ENCODE assay signal across 10 cellular contexts in genomic region chr19:46404884-46405658, GRCh38. TPM values are rescaled to one million over a fixed set of nuclear protein-coding genes. Genes with fewer than 3 reads are reported as not detected.
DNase-seq lines count a peak whose midpoint lies in the region; ATAC-seq, FAIRE-seq and TF ChIP-seq lines count a peak whose summit lies in the region.
"Had no signal": no experiment of that assay in that cellular context is flagged by ENCODE, and none has a peak within 500 bp of the region (broad histone marks: within the 10 kb centered on the region; RNA-seq: fewer than 3 reads in every experiment).

No MANE protein-coding gene starts in this region.

- H3K4ac ChIP-seq in H1 (replicated peaks; ENCODE audit: insufficient read length, low read depth, low read length), result peak overlapping the region; percentile 38

- no peaks in the 10 kb centered on the region for H3K36me3 ChIP-seq in H1 (ENCODE audit: control insufficient read depth in 2 of 4, insufficient read depth in 4 of 4, low read length in 3 of 4)
- H3K36me3 ChIP-seq in mucosa of descending colon (ENCODE audit: low read depth), result no peaks in the 10 kb centered on the region

- no peaks in the 10 kb centered on the region for H3K79me2 ChIP-seq in H1 (ENCODE audit: control insufficient read depth in 1 of 2, insufficient read depth in 2 of 2, low read length in 2 of 2)

- no peak overlapping the region for H3K56ac ChIP-seq in H1 (replicated peaks; ENCODE audit: insufficient read length, low read depth, low read length)

- H3K23me2 ChIP-seq in H1 (ENCODE audit: low read depth, low read length), result peaks cover 20% of the 10 kb centered on the region

- peak; percentile 42 to 60 for TF ChIP-seq RAD21 in H1 (IDR thresholded peaks at IDR 0.05 in 1 of 2, conservative IDR thresholded peaks at IDR 0.05 in 1 of 2; ENCODE audit: low read depth in 2 of 2, low read length in 2 of 2)

- H3K79me1 ChIP-seq in H1 (ENCODE audit: low read depth, low read length), result no peaks in the 10 kb centered on the region

- peak; percentile 31 for DNase-seq in stimulated activated CD4-positive, alpha-beta T cell treated with anti-CD3 and anti-CD28 coated beads, Interleukin-1b, Interleukin-23, amount 100 ng/mL, for 48 hours
- no peak for DNase-seq in stimulated activated CD4-positive, alpha-beta T cell treated with anti-CD3 and anti-CD28 coated beads, Interleukin-4, amount 100 ng/mL, for 1 hour
- DNase-seq in H1 (ENCODE audit: low read depth in 1 of 2, low spot score in 2 of 2) (no peak), mucosa of descending colon (peak in 2 of 3 donors; percentile 18 to 47), HK-2 (ENCODE audit: unreplicated experiment) (no peak), NCI-H2107 (lab: John Stamatoyannopoulos, UW) (no peak), NCI-H446 (lab: John Stamatoyannopoulos, UW) (no peak)
- DNase-seq: NCI-H1694 treated with DMSO at 0.1 percent for 48 hours had no signal

- H2BK20ac ChIP-seq in H1 (ENCODE audit: low read length), result 0 out of 2 replicates have a peak overlapping the region, but pooled peaks have one; percentile 32

- TF ChIP-seq POLR2A in H1 (IDR thresholded peaks at IDR 0.05; ENCODE audit: control extremely low read depth in 1 of 2, low read depth in 2 of 2, low read length in 2 of 2), result no peak

- no peak overlapping the region for H3K23ac ChIP-seq in H1 (ENCODE audit: insufficient read length)

- H3K4me2 ChIP-seq in H1 (ENCODE audit: insufficient read depth in 1 of 2, low read depth in 2 of 2, low read length in 2 of 2), result peak overlapping the region; percentile 84 to 96

- FAIRE-seq in H1 (lab: Jason Lieb, UNC), result no peak
- FAIRE-seq: H54 had no signal

- no peak overlapping the region for H3K9ac ChIP-seq in H1 (replicated peaks in 1 of 4; ENCODE audit: extremely low read depth in 1 of 4, low read depth in 3 of 4, low read length in 3 of 4)

- H3K18ac ChIP-seq in H1 (ENCODE audit: extremely low read depth, low read length), result peak overlapping the region; percentile 51; the same call in 1 of the 2 replicates

- ATAC-seq in mucosa of descending colon, result peak; percentile 32
- no peak for ATAC-seq in HG03442 (IDR thresholded peaks at IDR 0.05; ENCODE audit: unreplicated experiment)

- H4K91ac ChIP-seq in H1 (replicated peaks; ENCODE audit: insufficient read length, low read length), result peak overlapping the region; percentile 91

- no peak for TF ChIP-seq EP300 in H1 (IDR thresholded peaks at IDR 0.05; ENCODE audit: borderline replicate concordance in 1 of 2, low read depth in 2 of 2, low read length in 2 of 2)

- H2BK5ac ChIP-seq in H1 (ENCODE audit: low read depth, low read length), result peak overlapping the region; percentile 52; the same call in 1 of the 2 replicates

- CTCF ChIA-PET in H1 (lab: Charles Lee; ENCODE audit: partially characterized antibody), result interaction anchor here (0.5 to 15.2 kb wide), 27 partner anchors 8 to 258 kb away, joined by 3 to 254 read pairs (median 4); partner anchors contain the start of genes CCDC8 and PNMA8B

- H4K20me1 ChIP-seq in H1 (replicated peaks in 1 of 2; ENCODE audit: control insufficient read depth in 1 of 2, insufficient read depth in 2 of 2, low read length in 2 of 2), result peaks cover 0 to 6% of the 10 kb centered on the region in 2 experiments

- H3K27me3 ChIP-seq in H1 (replicated peaks in 1 of 4; ENCODE audit: control insufficient read depth in 3 of 4, extremely low read depth in 1 of 4, insufficient read depth in 3 of 4, low read length in 3 of 4), result peaks cover 0 to 34% (median 19%) of the 10 kb centered on the region in 4 experiments; a peak in 6 of 7 replicates

- TF ChIP-seq CTCF in H1 (IDR thresholded peaks at IDR 0.05; ENCODE audit: control extremely low read depth in 1 of 3, insufficient read depth in 1 of 3, low read depth in 1 of 3, low read length in 3 of 3) (peak; percentile 46 to 58 (median 51)), mucosa of descending colon (IDR thresholded peaks at IDR 0.05) (no peak)

- no peak overlapping the region for H3K27ac ChIP-seq in H1 (ENCODE audit: low read depth, low read length)

- H3K4me1 ChIP-seq in H1 (replicated peaks in 1 of 4; ENCODE audit: control insufficient read depth in 3 of 4, insufficient read depth in 4 of 4, low read length in 3 of 4) (peaks cover 0 to 27% (median 18%) of the 10 kb centered on the region in 4 experiments; a peak in 5 of 7 replicates), mucosa of descending colon (ENCODE audit: low read depth) (no peaks in the 10 kb centered on the region)

- H3K14ac ChIP-seq in H1 (ENCODE audit: insufficient read length), result no peak overlapping the region

- peak overlapping the region; percentile 69 for H4K8ac ChIP-seq in H1 (ENCODE audit: extremely low read depth, insufficient read depth, low read length)

- H3K4me3 ChIP-seq in H1 (ENCODE audit: extremely low read depth in 1 of 4, insufficient read depth in 2 of 4, low read depth in 3 of 4, low read length in 4 of 4), result peak overlapping the region in 3 of 4 experiments; percentile 35 to 57 (median 45); a peak in 6 of 8 replicates
- no peak overlapping the region for H3K4me3 ChIP-seq in mucosa of descending colon

- WGBS in H1 (ENCODE audit: extremely low coverage in 1 of 2, insufficient coverage in 1 of 2, insufficient read length in 1 of 2, insufficient replicate concordance in 2 of 2, low coverage in 1 of 2, low lambda C conversion rate in 2 of 2, missing lambda C conversion rate in 1 of 2), 2 experiments, result 49% methylated on average over 39 of the region's 44 CpGs; no CpG with 5 or more reads in 1 of the 2 experiments

- intact Hi-C loops in mucosa of descending colon (cut with DNase I, micrococcal nuclease), result loop anchor here (5.0 kb wide), 1 partner anchor 82 kb away; no protein-coding TSS in a partner anchor

- no peak overlapping the region for H4K5ac ChIP-seq in H1 (ENCODE audit: insufficient read length, low read depth, low read length)

- 0 out of 2 replicates have a peak overlapping the region, but pooled peaks have one; percentile 53 for H2BK15ac ChIP-seq in H1 (ENCODE audit: low read length)

- POLR2A ChIA-PET in H1 (lab: Charles Lee; ENCODE audit: partially characterized antibody), result interaction anchor here (0.7 to 4.4 kb wide), 12 partner anchors 8 to 91 kb away, joined by 3 to 28 read pairs (median 3); partner anchors contain the start of genes CCDC8, PNMA8B and PNMA8C

- no peak overlapping the region for H2BK120ac ChIP-seq in H1 (replicated peaks; ENCODE audit: low read depth, low read length)

- H2AK5ac ChIP-seq in H1 (ENCODE audit: low read depth, low read length), result no peak overlapping the region

- peak overlapping the region; percentile 47; the same call in 1 of the 2 replicates for H2AFZ ChIP-seq in H1 (ENCODE audit: low read length)

- H3K9me3 ChIP-seq in H1 (ENCODE audit: insufficient read depth in 2 of 2, low read depth in 1 of 2, low read length in 1 of 2) (no peaks in the 10 kb centered on the region), mucosa of descending colon (no peaks in the 10 kb centered on the region)

- no peak overlapping the region for H2BK12ac ChIP-seq in H1 (ENCODE audit: low read depth, low read length)

TF ChIP-seq in H1, 55 proteins besides CTCF, POLR2A, EP300 and RAD21:
- TF ChIP-seq SUZ12 (IDR thresholded peaks at IDR 0.05; ENCODE audit: low read length) (peak; percentile 54; the same call in 1 of the 2 replicates), MAX (IDR thresholded peaks at IDR 0.05) (0 out of 2 replicates have a peak, but pooled peaks have one; percentile 2), CHD1 (IDR thresholded peaks at IDR 0.05; ENCODE audit: low read depth, low read length) (no peak)

RNA-seq across cellular contexts. Expression of gene CCDC8, which starts 8.3 kb away (rescaled TPM):
- total RNA-seq in H1 (2021; fragmentation: NEBNext Ultra II Directional; extraction: Animal tissue kit (Norgen Biotek cat#: 25700)), result 13.6 and 15.1 TPM in 2 replicates
- polyA plus RNA-seq in H1 (2011; rRNA removed), result 4.9 and 6.6 TPM in 2 replicates
- 8.6 TPM for polyA plus RNA-seq in H1 (2011; cell fraction: cytosol; rRNA removed)
- polyA plus RNA-seq in H1 (2011; cell fraction: nucleus; rRNA removed), result 6.5 TPM
- polyA plus RNA-seq in H1 (2012, experiment 1 of 2), result 10.7 to 12.2 TPM (median 11.4 TPM) in 4 replicates
- polyA plus RNA-seq in H1 (2012, experiment 2 of 2), result 6.5 TPM
- 9.0 TPM for polyA plus RNA-seq in H1 (2013, experiment 1 of 2)
- 9.5 TPM for polyA plus RNA-seq in H1 (2013, experiment 2 of 2)
- polyA minus RNA-seq in H1 (2011; rRNA and poly(A)+ RNA removed), result 5.4 and 5.9 TPM in 2 replicates
- 8.7 TPM for polyA minus RNA-seq in H1 (2011; cell fraction: cytosol; rRNA and poly(A)+ RNA removed)
- polyA minus RNA-seq in H1 (2011; cell fraction: nucleus; rRNA and poly(A)+ RNA removed), result 6.8 TPM
- 1 to 10 TPM in 2 of 3 donors, under 1 TPM in 1; 0.75 to 3.4 (median 1.7) TPM for total RNA-seq in mucosa of descending colon

RNA-seq across cellular contexts. Expression of gene PNMA8C, which starts 23.7 kb away (rescaled TPM):
- 1.7 and 1.8 TPM in 2 replicates for total RNA-seq in H1 (2021; fragmentation: NEBNext Ultra II Directional; extraction: Animal tissue kit (Norgen Biotek cat#: 25700))
- 0.46 and 0.53 TPM in 2 replicates for polyA plus RNA-seq in H1 (2011; rRNA removed)
- 0.48 TPM for polyA plus RNA-seq in H1 (2011; cell fraction: cytosol; rRNA removed)
- 0.46 TPM for polyA plus RNA-seq in H1 (2011; cell fraction: nucleus; rRNA removed)
- 0.66 to 1.0 TPM (median 0.76 TPM) in 4 replicates for polyA plus RNA-seq in H1 (2012, experiment 1 of 2)
- 0.10 TPM for polyA plus RNA-seq in H1 (2012, experiment 2 of 2)
- 0.57 TPM for polyA plus RNA-seq in H1 (2013, experiment 1 of 2)
- 0.63 TPM for polyA plus RNA-seq in H1 (2013, experiment 2 of 2)
- polyA minus RNA-seq in H1 (2011; rRNA and poly(A)+ RNA removed), result 0.91 and 1.1 TPM in 2 replicates
- 0.59 TPM for polyA minus RNA-seq in H1 (2011; cell fraction: cytosol; rRNA and poly(A)+ RNA removed)
- polyA minus RNA-seq in H1 (2011; cell fraction: nucleus; rRNA and poly(A)+ RNA removed), result 0.50 TPM
- under 1 TPM in 1 of 3 donors, not detected in 2; 0.57 TPM for total RNA-seq in mucosa of descending colon

RNA-seq across cellular contexts. Expression of gene PPP5C, which starts 58.2 kb away (rescaled TPM):
- total RNA-seq in H1 (2021; fragmentation: NEBNext Ultra II Directional; extraction: Animal tissue kit (Norgen Biotek cat#: 25700)), result 105 and 112 TPM in 2 replicates
- 156 and 199 TPM in 2 replicates for polyA plus RNA-seq in H1 (2011; rRNA removed)
- 191 TPM for polyA plus RNA-seq in H1 (2011; cell fraction: cytosol; rRNA removed)
- polyA plus RNA-seq in H1 (2011; cell fraction: nucleus; rRNA removed), result 304 TPM
- polyA plus RNA-seq in H1 (2012, experiment 1 of 2), result 103 to 125 TPM (median 114 TPM) in 4 replicates
- polyA plus RNA-seq in H1 (2012, experiment 2 of 2), result 82.0 TPM
- 75.4 TPM for polyA plus RNA-seq in H1 (2013, experiment 1 of 2)
- polyA plus RNA-seq in H1 (2013, experiment 2 of 2), result 69.8 TPM
- 133 and 161 TPM in 2 replicates for polyA minus RNA-seq in H1 (2011; rRNA and poly(A)+ RNA removed)
- 78.8 TPM for polyA minus RNA-seq in H1 (2011; cell fraction: cytosol; rRNA and poly(A)+ RNA removed)
- polyA minus RNA-seq in H1 (2011; cell fraction: nucleus; rRNA and poly(A)+ RNA removed), result 104 TPM
- 10 to 100 TPM; 55.3 to 71.6 (median 59.4) TPM for total RNA-seq in mucosa of descending colon

Comparison
In these comparisons a context has a peak if more than half of its experiments do, and no peak if none do; other contexts are left out.
1. DNase-seq: peak in stimulated activated CD4-positive, alpha-beta T cell treated with anti-CD3 and anti-CD28 coated beads, Interleukin-1b, Interleukin-23, amount 100 ng/mL, for 48 hours (single experiment) and mucosa of descending colon (2 of 3); none in stimulated activated CD4-positive, alpha-beta T cell treated with anti-CD3 and anti-CD28 coated beads, Interleukin-4, amount 100 ng/mL, for 1 hour (single experiment), H1 (0 of 2), HK-2 (single experiment), NCI-H2107 (single experiment) and NCI-H446 (0 of 2).